In genomic region chr14:95256011-95256775, GRCh38 we compare ENCODE assay signal across 1 cellular context.
TF ChIP-seq lines count a peak whose summit lies in the region.

No MANE protein-coding gene starts in this region.

TF ChIP-seq in HEK293, 187 proteins besides CTCF, POLR2A, EP300 and RAD21 (continued from another document):
- TF ChIP-seq ZNF146 (tag by site-specific recombination; IDR thresholded peaks at IDR 0.05): no peak
- peak; percentile 60; the same call in 1 of the 2 replicates for TF ChIP-seq EGR2 (tag by site-specific recombination; IDR thresholded peaks at IDR 0.05; ENCODE audit: low read depth)
- TF ChIP-seq ZNF600 (tag by site-specific recombination; IDR thresholded peaks at IDR 0.05): peak; percentile 96
- TF ChIP-seq ZBTB1 (tag by site-specific recombination; IDR thresholded peaks at IDR 0.05): no peak
- peak; percentile 91 for TF ChIP-seq WT1 (tag by site-specific recombination; IDR thresholded peaks at IDR 0.05)
- TF ChIP-seq ZNF394 (tag by site-specific recombination; IDR thresholded peaks at IDR 0.05; ENCODE audit: borderline replicate concordance): peak; percentile 47; the same call in 1 of the 2 replicates
- peak; percentile 43 for TF ChIP-seq FEZF1 (tag by site-specific recombination; IDR thresholded peaks at IDR 0.05)
- TF ChIP-seq ZIC2 (tag by site-specific recombination; IDR thresholded peaks at IDR 0.05): peak; percentile 98
- peak; percentile 94 for TF ChIP-seq SCRT2 (tag by site-specific recombination; IDR thresholded peaks at IDR 0.05)
- TF ChIP-seq ZNF629 (tag by site-specific recombination; IDR thresholded peaks at IDR 0.05): peak; percentile 78
- TF ChIP-seq OSR2 (tag by site-specific recombination; IDR thresholded peaks at IDR 0.05): peak; percentile 100
- TF ChIP-seq SCRT1 (tag by site-specific recombination; IDR thresholded peaks at IDR 0.05; ENCODE audit: borderline replicate concordance): peak; percentile 89; the same call in 1 of the 2 replicates
- peak; percentile 66; the same call in 1 of the 2 replicates for TF ChIP-seq TSHZ1 (tag by site-specific recombination; IDR thresholded peaks at IDR 0.05; ENCODE audit: borderline replicate concordance)
- TF ChIP-seq ZBTB21 (tag by site-specific recombination; IDR thresholded peaks at IDR 0.05): peak; percentile 64
- no peak for TF ChIP-seq ZNF776 (tag by site-specific recombination; IDR thresholded peaks at IDR 0.05; ENCODE audit: borderline replicate concordance)
- TF ChIP-seq ZNF692 (tag by site-specific recombination; IDR thresholded peaks at IDR 0.05): peak; percentile 86
- TF ChIP-seq ZNF266 (tag by site-specific recombination; IDR thresholded peaks at IDR 0.05; ENCODE audit: low read depth): no peak
- peak; percentile 39; the same call in 1 of the 2 replicates for TF ChIP-seq GLIS2 (tag by site-specific recombination; IDR thresholded peaks at IDR 0.05)
- peak; percentile 86 for TF ChIP-seq ZFHX2 (tag by site-specific recombination; conservative IDR thresholded peaks at IDR 0.05)
- TF ChIP-seq SP7 (tag by site-specific recombination; IDR thresholded peaks at IDR 0.05): peak; percentile 100
- TF ChIP-seq ZSCAN30 (tag by site-specific recombination; IDR thresholded peaks at IDR 0.05): peak; percentile 61; the same call in 1 of the 2 replicates
- TF ChIP-seq IKZF3 (tag by site-specific recombination; IDR thresholded peaks at IDR 0.05): peak; percentile 29; the same call in 1 of the 2 replicates
- TF ChIP-seq PRDM6 (tag by site-specific recombination; IDR thresholded peaks at IDR 0.05): no peak
- TF ChIP-seq ZNF24 (tag by site-specific recombination; IDR thresholded peaks at IDR 0.05): peak; percentile 89
